ENCODE assay signal across 1 cellular context in genomic region chr4:40559585-40560465, GRCh38.
TF ChIP-seq lines count a peak whose summit lies in the region.

No MANE protein-coding gene starts in this region.

TF ChIP-seq in GM12878, 131 proteins besides CTCF, POLR2A, EP300 and RAD21 (continued from another document and continues in another):
- no peak for TF ChIP-seq STAT3 (IDR thresholded peaks at IDR 0.05; ENCODE audit: low read depth, low read length)
- TF ChIP-seq ZZZ3 (IDR thresholded peaks at IDR 0.05; ENCODE audit: control insufficient read depth, insufficient read length, low read depth), result no peak
- peak; percentile 79 for TF ChIP-seq PAX5 (IDR thresholded peaks at IDR 0.05; ENCODE audit: borderline replicate concordance, low read depth, low read length)
- TF ChIP-seq SRF (IDR thresholded peaks at IDR 0.05; ENCODE audit: low read depth in 2 of 2, low read length in 2 of 2), result peak in 1 of 2 experiments; percentile 55; a peak in 1 of 4 replicates
- no peak for TF ChIP-seq SIN3A (IDR thresholded peaks at IDR 0.05; ENCODE audit: low read depth, low read length)
- TF ChIP-seq DPF2 (IDR thresholded peaks at IDR 0.05), result peak; percentile 85
- TF ChIP-seq NR2F1 (conservative IDR thresholded peaks at IDR 0.05), result peak; percentile 83
- TF ChIP-seq EED (IDR thresholded peaks at IDR 0.05; ENCODE audit: low read depth), result no peak; the same call in 1 of the 2 replicates
- TF ChIP-seq BCLAF1 (IDR thresholded peaks at IDR 0.05), result no peak
- TF ChIP-seq NR2C2 (IDR thresholded peaks at IDR 0.05; ENCODE audit: borderline replicate concordance, control insufficient read depth, insufficient read length, low read depth), result no peak
- TF ChIP-seq NFIC (IDR thresholded peaks at IDR 0.05; ENCODE audit: low read depth, low read length), result peak; percentile 71; the same call in 1 of the 2 replicates
- TF ChIP-seq POU2F2 (IDR thresholded peaks at IDR 0.05; ENCODE audit: borderline replicate concordance, low read depth, low read length), result no peak
- TF ChIP-seq ZBTB33 (IDR thresholded peaks at IDR 0.05), result no peak
- TF ChIP-seq MTA3 (IDR thresholded peaks at IDR 0.05; ENCODE audit: borderline replicate concordance, low read length), result 0 out of 2 replicates have a peak, but pooled peaks have one; percentile 70
- peak; percentile 67; the same call in 1 of the 2 replicates for TF ChIP-seq IKZF1 (conservative IDR thresholded peaks at IDR 0.05)
- TF ChIP-seq ZNF207 (IDR thresholded peaks at IDR 0.05; ENCODE audit: borderline replicate concordance), result no peak
- peak; percentile 83 for TF ChIP-seq IRF4 (IDR thresholded peaks at IDR 0.05; ENCODE audit: low read depth, low read length)
- TF ChIP-seq E4F1 (IDR thresholded peaks at IDR 0.05; ENCODE audit: borderline replicate concordance, partially characterized antibody), result no peak
- peak; percentile 51 for TF ChIP-seq RUNX3 (IDR thresholded peaks at IDR 0.05; ENCODE audit: low read length)
- no peak for TF ChIP-seq ETV6 (conservative IDR thresholded peaks at IDR 0.05 in 1 of 2, IDR thresholded peaks at IDR 0.05 in 1 of 2; ENCODE audit: borderline replicate concordance in 1 of 2, low read depth in 1 of 2)
- no peak for TF ChIP-seq RAD51 (IDR thresholded peaks at IDR 0.05)
- no peak for TF ChIP-seq TCF7 (IDR thresholded peaks at IDR 0.05; ENCODE audit: borderline replicate concordance)
- TF ChIP-seq KAT2A (conservative IDR thresholded peaks at IDR 0.05; ENCODE audit: control insufficient read depth, low read depth, low read length), result no peak
- no peak for TF ChIP-seq POLR2AphosphoS5 (IDR thresholded peaks at IDR 0.05; ENCODE audit: low read length)
- no peak for TF ChIP-seq ZBTB4 (CRISPR knock-in tag; IDR thresholded peaks at IDR 0.05)
- peak; percentile 55; the same call in 1 of the 2 replicates for TF ChIP-seq BCL11A (IDR thresholded peaks at IDR 0.05; ENCODE audit: low read depth, low read length)
- no peak; the same call in 1 of the 2 replicates for TF ChIP-seq NBN (IDR thresholded peaks at IDR 0.05)
- no peak for TF ChIP-seq RFX5 (IDR thresholded peaks at IDR 0.05; ENCODE audit: low read depth, low read length)
- TF ChIP-seq SKIL (IDR thresholded peaks at IDR 0.05; ENCODE audit: low read depth, poor library complexity, severe bottlenecking), result peak; percentile 39
- TF ChIP-seq ZNF687 (IDR thresholded peaks at IDR 0.05), result 0 out of 2 replicates have a peak, but pooled peaks have one; percentile 29
- TF ChIP-seq SUPT20H (IDR thresholded peaks at IDR 0.05; ENCODE audit: borderline replicate concordance, control insufficient read depth, low read depth, low read length), result no peak
- TF ChIP-seq MYC (IDR thresholded peaks at IDR 0.05; ENCODE audit: insufficient read depth, insufficient read length, insufficient replicate concordance, low read length, severe bottlenecking), result no peak
- peak; percentile 65 for TF ChIP-seq MTA2 (IDR thresholded peaks at IDR 0.05; ENCODE audit: low read depth)
- no peak for TF ChIP-seq USF1 (IDR thresholded peaks at IDR 0.05; ENCODE audit: borderline replicate concordance, extremely low read length, insufficient read depth, low read depth, low read length)
- peak; percentile 49; the same call in 1 of the 2 replicates for TF ChIP-seq ATF7 (IDR thresholded peaks at IDR 0.05; ENCODE audit: low read depth)
- 0 out of 2 replicates have a peak, but pooled peaks have one; percentile 10 for TF ChIP-seq TCF3 (IDR thresholded peaks at IDR 0.05; ENCODE audit: borderline replicate concordance, insufficient read depth, low read depth, low read length)
- TF ChIP-seq YY1 (IDR thresholded peaks at IDR 0.05; ENCODE audit: low read depth, low read length), result no peak
- no peak for TF ChIP-seq RCOR1 (conservative IDR thresholded peaks at IDR 0.05; ENCODE audit: low read depth, low read length)
- TF ChIP-seq MYB (IDR thresholded peaks at IDR 0.05; ENCODE audit: borderline replicate concordance, low read depth, low read length), result no peak
- no peak for TF ChIP-seq LARP7 (IDR thresholded peaks at IDR 0.05)
- TF ChIP-seq E2F4 (IDR thresholded peaks at IDR 0.05; ENCODE audit: low read depth, low read length), result no peak
